22 cellular contexts compared by ENCODE assay signal in the genomic region with DNA sequence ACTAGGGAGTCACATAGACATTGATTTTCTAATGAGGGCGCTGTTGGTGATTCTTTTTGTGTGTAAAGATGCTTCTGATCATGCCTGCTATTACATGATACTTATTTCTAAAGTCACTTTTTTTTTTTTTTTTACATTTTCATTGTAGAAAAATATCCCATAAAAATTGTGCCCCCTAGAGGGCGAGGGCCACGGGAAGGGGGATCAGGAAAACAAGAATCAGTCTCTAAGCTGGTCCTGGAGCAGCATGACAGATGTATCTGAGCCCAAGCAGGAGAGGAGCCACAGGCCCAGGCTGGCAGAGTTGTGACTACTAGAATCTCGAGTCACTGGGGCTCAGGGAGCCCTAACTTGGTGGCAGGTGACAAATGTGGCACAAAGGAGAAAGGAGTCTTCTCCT. TPM values are rescaled to one million over a fixed set of nuclear protein-coding genes. Genes with fewer than 3 reads are reported as not detected.
A peak's percentile ranks its signal among the peaks of the same experiment; 100 is the strongest.
DNase-seq lines count a peak whose midpoint lies in the region; ATAC-seq, FAIRE-seq and TF ChIP-seq lines count a peak whose summit lies in the region.
"Had no signal": no experiment of that assay in that cellular context is flagged by ENCODE, and none has a peak within 500 bp of the region (broad histone marks: within the 10 kb centered on the region; RNA-seq: fewer than 3 reads in every experiment).

No MANE protein-coding gene starts in this region.

- no peak overlapping the region for H3K27ac ChIP-seq in GM23248
- H3K27ac ChIP-seq in OCI-LY3 (ENCODE audit: low read length) = no peak overlapping the region
- no peak overlapping the region for H3K27ac ChIP-seq in H1 (ENCODE audit: low read depth, low read length)
- no peak overlapping the region for H3K27ac ChIP-seq in neural progenitor cell
- H3K27ac ChIP-seq: adrenal gland, heart right ventricle, upper lobe of left lung had no signal

- intact Hi-C loops in Calu3 (cut with micrococcal nuclease; ENCODE audit: unreplicated experiment) = no loop called here

- DNase-seq in GM23248 (peak; percentile 16), H1 (ENCODE audit: low read depth in 1 of 2, low spot score in 2 of 2) (no peak), neural progenitor cell (ENCODE audit: low spot score) (no peak), Calu3 (no peak), amniotic stem cell (lab: John Stamatoyannopoulos, UW) (no peak)
- DNase-seq: activated CD4-positive, CD25-positive, alpha-beta regulatory T cell; adrenal gland; CD4-positive, CD25-positive, alpha-beta regulatory T cell; cerebellar nuclear complex; GOT3; heart right ventricle; MM.1S; NCI-H2081 treated with DMSO at 0.1 percent for 48 hours; NCI-H526 treated with DMSO at 0.1 percent for 48 hours; stimulated activated naive CD8-positive, alpha-beta T cell treated with anti-CD3 and anti-CD28 coated beads, Interleukin-15, Interleukin-2, amounts not matched to agents 100 U/mL and 50 U/mL, for 24 hours; upper lobe of left lung had no signal

- no peaks in the 10 kb centered on the region for H3K23me2 ChIP-seq in H1 (ENCODE audit: low read depth, low read length)

- H3K36me3 Mint-ChIP-seq in neural progenitor cell (peaks cover 34% of the 10 kb centered on the region), Calu3 (ENCODE audit: insufficient read depth, unreplicated experiment) (no peaks in the 10 kb centered on the region)
- H3K36me3 Mint-ChIP-seq: CD4-positive, CD25-positive, alpha-beta regulatory T cell had no signal

- H4K20me1 ChIP-seq in GM23248 (ENCODE audit: insufficient read depth) (no peaks in the 10 kb centered on the region), OCI-LY3 (ENCODE audit: insufficient read depth, low read length) (no peaks in the 10 kb centered on the region), H1 (replicated peaks in 1 of 2; ENCODE audit: control insufficient read depth in 1 of 2, insufficient read depth in 2 of 2, low read length in 2 of 2) (no peaks in the 10 kb centered on the region), neural progenitor cell (ENCODE audit: low read depth) (no peaks in the 10 kb centered on the region)

- no peaks in the 10 kb centered on the region for H3K27me3 ChIP-seq in GM23248 (replicated peaks; ENCODE audit: insufficient read depth)
- no peaks in the 10 kb centered on the region for H3K27me3 ChIP-seq in OCI-LY3 (ENCODE audit: low read depth, low read length)
- no peaks in the 10 kb centered on the region for H3K27me3 ChIP-seq in H1 (replicated peaks in 1 of 4; ENCODE audit: control insufficient read depth in 3 of 4, extremely low read depth in 1 of 4, insufficient read depth in 3 of 4, low read length in 3 of 4)
- H3K27me3 ChIP-seq in neural progenitor cell = no peaks in the 10 kb centered on the region
- H3K27me3 ChIP-seq: adrenal gland, heart right ventricle, upper lobe of left lung had no signal

- no peak for FAIRE-seq in H1 (lab: Jason Lieb, UNC)
- FAIRE-seq: G401.6, GM12891, keratinocyte had no signal

- H3K4me1 Mint-ChIP-seq in neural progenitor cell (no peaks in the 10 kb centered on the region), Calu3 (ENCODE audit: low read depth, unreplicated experiment) (no peaks in the 10 kb centered on the region)
- H3K4me1 Mint-ChIP-seq: CD4-positive, CD25-positive, alpha-beta regulatory T cell had no signal

- H3K4me3 ChIP-seq in GM23248 (no peak overlapping the region), OCI-LY3 (ENCODE audit: low read length) (no peak overlapping the region), H1 (ENCODE audit: extremely low read depth in 1 of 4, insufficient read depth in 2 of 4, low read depth in 3 of 4, low read length in 4 of 4) (no peak overlapping the region), neural progenitor cell (no peak overlapping the region)
- H3K4me3 ChIP-seq: adrenal gland, heart right ventricle, upper lobe of left lung had no signal

- TF ChIP-seq RAD21 in H1 (IDR thresholded peaks at IDR 0.05 in 1 of 2, conservative IDR thresholded peaks at IDR 0.05 in 1 of 2; ENCODE audit: low read depth in 2 of 2, low read length in 2 of 2) = no peak

- TF ChIP-seq POLR2A in H1 (IDR thresholded peaks at IDR 0.05; ENCODE audit: control extremely low read depth in 1 of 2, low read depth in 2 of 2, low read length in 2 of 2) = no peak

- no peak overlapping the region for H4K5ac ChIP-seq in H1 (ENCODE audit: insufficient read length, low read depth, low read length)

- no peak for TF ChIP-seq EP300 in H1 (IDR thresholded peaks at IDR 0.05; ENCODE audit: borderline replicate concordance in 1 of 2, low read depth in 2 of 2, low read length in 2 of 2)

- no peak overlapping the region for H3K9ac ChIP-seq in GM23248
- no peak overlapping the region for H3K9ac ChIP-seq in OCI-LY3 (ENCODE audit: low read length)
- no peak overlapping the region for H3K9ac ChIP-seq in H1 (replicated peaks in 1 of 4; ENCODE audit: extremely low read depth in 1 of 4, low read depth in 3 of 4, low read length in 3 of 4)
- no peak overlapping the region for H3K9ac ChIP-seq in neural progenitor cell

- no peak overlapping the region for H3K14ac ChIP-seq in H1 (ENCODE audit: insufficient read length)

- H3K4me3 Mint-ChIP-seq in neural progenitor cell (no peak overlapping the region), Calu3 (ENCODE audit: low read depth, unreplicated experiment) (no peak overlapping the region)
- H3K4me3 Mint-ChIP-seq: CD4-positive, CD25-positive, alpha-beta regulatory T cell; memory B cell had no signal

- TF ChIP-seq CTCF in OCI-LY3 (IDR thresholded peaks at IDR 0.05; ENCODE audit: low read depth, low read length) (peak; percentile 11; the same call in 1 of the 2 replicates), H1 (IDR thresholded peaks at IDR 0.05; ENCODE audit: control extremely low read depth in 1 of 3, insufficient read depth in 1 of 3, low read depth in 1 of 3, low read length in 3 of 3) (peak; percentile 2 to 34 (median 28); a peak in 3 of 4 replicates), neural progenitor cell (IDR thresholded peaks at IDR 0.05) (peak; percentile 45), Calu3 (IDR thresholded peaks at IDR 0.05; ENCODE audit: unreplicated experiment) (no peak)

- peaks cover 24% of the 10 kb centered on the region for H3K9me3 Mint-ChIP-seq in neural progenitor cell
- H3K9me3 Mint-ChIP-seq in Calu3 (ENCODE audit: low read depth, unreplicated experiment) = peaks cover 16% of the 10 kb centered on the region

- no peak overlapping the region for H4K8ac ChIP-seq in H1 (ENCODE audit: extremely low read depth, insufficient read depth, low read length)

- no peak overlapping the region for H3K4ac ChIP-seq in H1 (replicated peaks; ENCODE audit: insufficient read length, low read depth, low read length)

- H3K56ac ChIP-seq in H1 (replicated peaks; ENCODE audit: insufficient read length, low read depth, low read length) = no peak overlapping the region

- H3K18ac ChIP-seq in H1 (ENCODE audit: extremely low read depth, low read length) = no peak overlapping the region

- 60 to 66% methylated on average over 4 of the region's 4 CpGs for WGBS in GM23248 (ENCODE audit: low coverage in 1 of 2, low lambda C conversion rate in 2 of 2, missing lambda C conversion rate in 2 of 2), 2 experiments
- WGBS in H1 (ENCODE audit: extremely low coverage in 1 of 2, insufficient coverage in 1 of 2, insufficient read length in 1 of 2, insufficient replicate concordance in 2 of 2, low coverage in 1 of 2, low lambda C conversion rate in 2 of 2, missing lambda C conversion rate in 1 of 2), 2 experiments = 54% methylated on average over 4 of the region's 4 CpGs; no CpG with 5 or more reads in 1 of the 2 experiments

- no TSS peak for BruUV-seq in Calu3 (replicated peaks; lab: Mats Ljungman, UMichigan)

- no peak overlapping the region for H3K27ac Mint-ChIP-seq in neural progenitor cell
- H3K27ac Mint-ChIP-seq in Calu3 (ENCODE audit: unreplicated experiment) = no peak overlapping the region
- H3K27ac Mint-ChIP-seq: CD4-positive, CD25-positive, alpha-beta regulatory T cell; memory B cell had no signal

- in situ Hi-C loops in GM23248 (cut with MboI) = no loop called here

- H2AFZ ChIP-seq in GM23248 (no peak overlapping the region), OCI-LY3 (ENCODE audit: low read depth, low read length) (no peak overlapping the region), H1 (ENCODE audit: low read length) (no peak overlapping the region), neural progenitor cell (replicated peaks) (no peak overlapping the region)

- no peak overlapping the region for H2BK15ac ChIP-seq in H1 (ENCODE audit: low read length)

- H3F3A ChIP-seq in GM23248 (ENCODE audit: insufficient read depth) (no peaks in the 10 kb centered on the region), neural progenitor cell (ENCODE audit: low read depth) (no peaks in the 10 kb centered on the region)

- POLR2A ChIA-PET in H1 (lab: Charles Lee; ENCODE audit: partially characterized antibody) = no interaction called here

- H2BK20ac ChIP-seq in H1 (ENCODE audit: low read length) = no peak overlapping the region

- H3K36me3 ChIP-seq in GM23248 (ENCODE audit: low read depth) = peaks cover 8% of the 10 kb centered on the region; the same call in 1 of the 2 replicates
- peaks cover 7% of the 10 kb centered on the region for H3K36me3 ChIP-seq in OCI-LY3 (replicated peaks; ENCODE audit: low read depth, low read length)
- peaks cover 0 to 6% (median 2%) of the 10 kb centered on the region in 4 experiments; a peak in 4 of 8 replicates for H3K36me3 ChIP-seq in H1 (ENCODE audit: control insufficient read depth in 2 of 4, insufficient read depth in 4 of 4, low read length in 3 of 4)
- peaks cover 5% of the 10 kb centered on the region for H3K36me3 ChIP-seq in neural progenitor cell
- H3K36me3 ChIP-seq: adrenal gland, upper lobe of left lung had no signal

- H2BK5ac ChIP-seq in H1 (ENCODE audit: low read depth, low read length) = no peak overlapping the region

- H3K9me2 ChIP-seq in GM23248 (ENCODE audit: insufficient read depth) = no peaks in the 10 kb centered on the region

- H3K4me2 ChIP-seq in GM23248 (ENCODE audit: unreplicated experiment) = no peak overlapping the region
- H3K4me2 ChIP-seq in OCI-LY3 (ENCODE audit: low read length) = no peak overlapping the region
- no peak overlapping the region for H3K4me2 ChIP-seq in H1 (ENCODE audit: insufficient read depth in 1 of 2, low read depth in 2 of 2, low read length in 2 of 2)
- H3K4me2 ChIP-seq in neural progenitor cell = no peak overlapping the region

- H3K79me2 ChIP-seq in GM23248 (ENCODE audit: insufficient read depth) (no peaks in the 10 kb centered on the region), OCI-LY3 (ENCODE audit: low read length) (no peaks in the 10 kb centered on the region), H1 (ENCODE audit: control insufficient read depth in 1 of 2, insufficient read depth in 2 of 2, low read length in 2 of 2) (no peaks in the 10 kb centered on the region), neural progenitor cell (ENCODE audit: low read depth) (no peaks in the 10 kb centered on the region)

- H2BK12ac ChIP-seq in H1 (ENCODE audit: low read depth, low read length) = no peak overlapping the region

- H3K9me3 ChIP-seq in GM23248 (ENCODE audit: low read depth) (no peaks in the 10 kb centered on the region), OCI-LY3 (ENCODE audit: insufficient read depth, low read length) (no peaks in the 10 kb centered on the region), H1 (ENCODE audit: insufficient read depth in 2 of 2, low read depth in 1 of 2, low read length in 1 of 2) (peaks cover 19 to 22% of the 10 kb centered on the region in 2 experiments), neural progenitor cell (ENCODE audit: low read depth) (peaks cover 2% of the 10 kb centered on the region)

- H3K79me1 ChIP-seq in H1 (ENCODE audit: low read depth, low read length) = no peaks in the 10 kb centered on the region

- no peak overlapping the region for H3K23ac ChIP-seq in H1 (ENCODE audit: insufficient read length)

- H3K27me3 Mint-ChIP-seq in neural progenitor cell (ENCODE audit: insufficient read depth, low read depth) (no peaks in the 10 kb centered on the region), Calu3 (ENCODE audit: unreplicated experiment) (no peaks in the 10 kb centered on the region)
- H3K27me3 Mint-ChIP-seq: CD4-positive, CD25-positive, alpha-beta regulatory T cell; memory B cell had no signal

- peaks cover 8% of the 10 kb centered on the region for H3K4me1 ChIP-seq in GM23248 (ENCODE audit: insufficient read depth)
- H3K4me1 ChIP-seq in OCI-LY3 (ENCODE audit: low read length) = no peaks in the 10 kb centered on the region
- H3K4me1 ChIP-seq in H1 (replicated peaks in 1 of 4; ENCODE audit: control insufficient read depth in 3 of 4, insufficient read depth in 4 of 4, low read length in 3 of 4) = 0 out of 7 replicates have a peak, but pooled peaks cover 0 to 1% (median 0%) of the 10 kb centered on the region in 4 experiments
- no peaks in the 10 kb centered on the region for H3K4me1 ChIP-seq in neural progenitor cell
- H3K4me1 ChIP-seq: adrenal gland, heart right ventricle, upper lobe of left lung had no signal

- CTCF ChIA-PET in H1 (lab: Charles Lee; ENCODE audit: partially characterized antibody) (interaction anchor here (0.6 to 2.5 kb wide), 18 partner anchors 9 to 1420 kb away, joined by 3 to 9 read pairs (median 4); no protein-coding TSS in a partner anchor), Calu3 (lab: Charles Lee) (interaction anchor here (0.9 kb wide), 1 partner anchor 1103 kb away, joined by 3 read pairs; no protein-coding TSS in a partner anchor)

- H2BK120ac ChIP-seq in H1 (replicated peaks; ENCODE audit: low read depth, low read length) = no peak overlapping the region

- H4K91ac ChIP-seq in H1 (replicated peaks; ENCODE audit: insufficient read length, low read length) = no peak overlapping the region

- ATAC-seq in GM18517 (IDR thresholded peaks at IDR 0.05; ENCODE audit: unreplicated experiment) = no peak
- ATAC-seq: heart right ventricle; stimulated activated naive CD8-positive, alpha-beta T cell treated with anti-CD3 and anti-CD28 coated beads, Interleukin-15, Interleukin-2, amounts not matched to agents 100 U/mL and 50 U/mL, for 24 hours had no signal

- no peak overlapping the region for H2AK5ac ChIP-seq in H1 (ENCODE audit: low read depth, low read length)

RNA-seq across cellular contexts. Expression of a gene that starts 28.1 kb away (rescaled TPM):
- 4.6 and 9.5 TPM in 2 replicates for total RNA-seq in GM23248 (2014; rRNA removed; shearing (Covaris generic))
- polyA plus RNA-seq in GM23248 (2016; fragmentation: Nextera tagmentation; extraction: Ambion mirVana) (1.3 and 1.7 TPM in 2 replicates), H1 (2011; rRNA removed) (0.70 and 0.93 TPM in 2 replicates)
- 3.4 and 3.7 TPM in 2 replicates for total RNA-seq in H1 (2021; fragmentation: NEBNext Ultra II Directional; extraction: Animal tissue kit (Norgen Biotek cat#: 25700))
- polyA plus RNA-seq in H1 (2011; cell fraction: cytosol; rRNA removed) = 1.2 TPM
- polyA plus RNA-seq in H1 (2011; cell fraction: nucleus; rRNA removed) = 1.3 TPM
- polyA plus RNA-seq in H1 (2012, experiment 1 of 2) = 1.5 to 1.9 TPM (median 1.8 TPM) in 4 replicates
- 0.16 TPM for polyA plus RNA-seq in H1 (2012, experiment 2 of 2)
- polyA plus RNA-seq in H1 (2013, experiment 1 of 2) = 1.0 TPM
- 0.88 TPM for polyA plus RNA-seq in H1 (2013, experiment 2 of 2)
- 5.1 and 5.3 TPM in 2 replicates for polyA minus RNA-seq in H1 (2011; rRNA and poly(A)+ RNA removed)
- 3.2 TPM for polyA minus RNA-seq in H1 (2011; cell fraction: cytosol; rRNA and poly(A)+ RNA removed)
- 3.4 TPM for polyA minus RNA-seq in H1 (2011; cell fraction: nucleus; rRNA and poly(A)+ RNA removed)
- total RNA-seq in neural progenitor cell (ENCODE audit: low replicate concordance) (11.4 and 14.8 TPM in 2 replicates), Calu3 (2022) (6.6 and 8.2 TPM in 2 replicates)
